In the genomic region with DNA sequence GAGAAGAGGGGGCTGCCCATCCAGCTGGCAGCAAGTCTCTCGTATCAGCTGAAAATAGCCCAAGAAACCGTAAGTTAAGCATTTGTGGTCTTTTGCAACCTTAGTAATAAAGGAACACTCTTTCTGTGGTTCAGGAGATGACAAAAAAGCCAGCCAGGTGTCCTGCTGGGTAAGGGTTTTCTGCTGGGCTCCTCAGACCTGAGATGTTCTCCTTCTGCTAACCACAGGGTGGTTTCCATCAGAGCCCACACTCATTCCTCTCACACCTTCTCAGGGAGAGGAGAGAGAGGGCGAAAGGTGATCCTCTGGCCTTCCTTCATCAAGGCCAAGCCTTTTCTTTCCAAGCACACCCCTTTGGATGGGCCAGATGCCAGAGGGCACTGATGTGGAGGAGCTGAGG, we compare ENCODE assay signal across 16 cellular contexts.
DNase-seq lines count a peak whose midpoint lies in the region; ATAC-seq and TF ChIP-seq lines count a peak whose summit lies in the region.
"Had no signal": no experiment of that assay in that cellular context is flagged by ENCODE, and none has a peak within 500 bp of the region (broad histone marks: within the 10 kb centered on the region; RNA-seq: fewer than 3 reads in every experiment).

No MANE protein-coding gene starts in this region.

- no peaks in the 10 kb centered on the region for H3K4me1 ChIP-seq in esophagus squamous epithelium
- no peaks in the 10 kb centered on the region for H3K4me1 ChIP-seq in suprapubic skin
- H3K4me1 ChIP-seq in PC-9 (replicated peaks; ENCODE audit: insufficient read depth), result no peaks in the 10 kb centered on the region
- H3K4me1 ChIP-seq: HAP-1 had no signal

- no peaks in the 10 kb centered on the region for H3F3A ChIP-seq in PC-9 (ENCODE audit: insufficient read depth, low read depth)

- no TSS peak for BruUV-seq in PC-9 (replicated peaks; lab: Mats Ljungman, UMichigan)

- H3K4me3 ChIP-seq in Jurkat, Clone E6-1 (ENCODE audit: low read length), result no peak overlapping the region
- H3K4me3 ChIP-seq in esophagus squamous epithelium (no peak overlapping the region), suprapubic skin (no peak overlapping the region), PC-9 (no peak overlapping the region)
- H3K4me3 ChIP-seq: HAP-1 had no signal

- CTCF ChIA-PET in PC-9 (lab: Charles Lee), result no interaction called here

- intact Hi-C loops in esophagus squamous epithelium (cut with DNase I), result no loop called here
- intact Hi-C loops in PC-9 (cut with micrococcal nuclease; ENCODE audit: unreplicated experiment), result no loop called here

- DNase-seq in Jurkat, Clone E6-1 (ENCODE audit: low read depth, low spot score), result peak; percentile 7
- DNase-seq in substantia nigra (lab: John Stamatoyannopoulos, UW) (no peak), esophagus squamous epithelium (lab: John Stamatoyannopoulos, UW) (no peak), suprapubic skin (ENCODE audit: low spot score in 2 of 2) (no peak), PC-9 (no peak)
- DNase-seq: activated naive CD8-positive, alpha-beta T cell treated with anti-CD3 and anti-CD28 coated beads, Interleukin-2, amount 10 ng/mL, durations not matched to agents 7 days and 5 days; IMR-90; islet precursor cell; naive B cell; NCI-H1694; NK-92 treated with Interleukin-12 subunit alpha and Interleukin-12 subunit beta, amount 100 ng/mL, for 24 hours had no signal

- no peak for TF ChIP-seq POLR2A in esophagus squamous epithelium (IDR thresholded peaks at IDR 0.05)
- no peak for TF ChIP-seq POLR2A in suprapubic skin (IDR thresholded peaks at IDR 0.05)

- H3K36me3 ChIP-seq in esophagus squamous epithelium (no peaks in the 10 kb centered on the region), suprapubic skin (no peaks in the 10 kb centered on the region), PC-9 (ENCODE audit: low read depth) (no peaks in the 10 kb centered on the region)
- H3K36me3 ChIP-seq: HAP-1 had no signal

- H3K4me2 ChIP-seq in PC-9, result no peak overlapping the region

- H3K9me3 ChIP-seq in esophagus squamous epithelium (no peaks in the 10 kb centered on the region), suprapubic skin (no peaks in the 10 kb centered on the region), PC-9 (ENCODE audit: insufficient read depth, low read depth) (no peaks in the 10 kb centered on the region)
- H3K9me3 ChIP-seq: HAP-1 had no signal

- no peaks in the 10 kb centered on the region for H3K79me2 ChIP-seq in PC-9 (ENCODE audit: low read depth)

- H3K27ac ChIP-seq in substantia nigra (ENCODE audit: low read depth, low read length, poor library complexity, severe bottlenecking), result no peak overlapping the region
- no peak overlapping the region for H3K27ac ChIP-seq in esophagus squamous epithelium
- H3K27ac ChIP-seq in suprapubic skin, result no peak overlapping the region
- no peak overlapping the region for H3K27ac ChIP-seq in PC-9

- H4K20me1 ChIP-seq in PC-9 (ENCODE audit: insufficient read depth), result no peaks in the 10 kb centered on the region

- POLR2A ChIA-PET in PC-9 (lab: Charles Lee; ENCODE audit: unreplicated experiment), result no interaction called here

- peak; percentile 65 for ATAC-seq in GM18502 (IDR thresholded peaks at IDR 0.05; ENCODE audit: poor library complexity, unreplicated experiment)
- peak; percentile 51 for ATAC-seq in GM19467 (IDR thresholded peaks at IDR 0.05; ENCODE audit: unreplicated experiment)
- ATAC-seq in HG02885 (IDR thresholded peaks at IDR 0.05; ENCODE audit: poor library complexity, unreplicated experiment), result peak; percentile 56
- ATAC-seq: sciatic nerve had no signal

- TF ChIP-seq EP300 in suprapubic skin (IDR thresholded peaks at IDR 0.05), result no peak

- WGBS in esophagus squamous epithelium, 2 donors, result 56 to 69% methylated on average over 3 of the region's 3 CpGs
- WGBS in suprapubic skin, result 81% methylated on average over 3 of the region's 3 CpGs

- TF ChIP-seq CTCF in esophagus squamous epithelium (IDR thresholded peaks at IDR 0.05) (no peak), suprapubic skin (IDR thresholded peaks at IDR 0.05) (no peak), PC-9 (conservative IDR thresholded peaks at IDR 0.05) (no peak)

- H3K9me2 ChIP-seq in PC-9 (ENCODE audit: insufficient read depth), result no peaks in the 10 kb centered on the region

- H2AFZ ChIP-seq in PC-9, result no peak overlapping the region

- H3K27me3 ChIP-seq in esophagus squamous epithelium (no peaks in the 10 kb centered on the region), suprapubic skin (no peaks in the 10 kb centered on the region), PC-9 (ENCODE audit: insufficient read depth, low read depth) (0 out of 2 replicates have a peak, but pooled peaks cover 5% of the 10 kb centered on the region)
